ENCODE assay signal across 9 cellular contexts in genomic region chr14:26982071-26982470, GRCh38.
"Had no signal": no experiment of that assay in that cellular context is flagged by ENCODE, and none has a peak within 500 bp of the region (broad histone marks: within the 10 kb centered on the region; RNA-seq: fewer than 3 reads in every experiment).

No MANE protein-coding gene starts in this region.

- FAIRE-seq: H1, H54, K562 had no signal

- DNase-seq: H9, HCEC 1CT, IMR-90, KG1 had no signal

- H3K27ac ChIP-seq: HL-60 had no signal

- H2AFZ ChIP-seq: GM23338 had no signal

- H3K4me2 ChIP-seq: GM23338 had no signal

- ATAC-seq: GM23338, K562 had no signal

- H3K4me3 ChIP-seq: GM23338, K562 had no signal
